ENCODE assay signal across 16 cellular contexts in the genomic region with DNA sequence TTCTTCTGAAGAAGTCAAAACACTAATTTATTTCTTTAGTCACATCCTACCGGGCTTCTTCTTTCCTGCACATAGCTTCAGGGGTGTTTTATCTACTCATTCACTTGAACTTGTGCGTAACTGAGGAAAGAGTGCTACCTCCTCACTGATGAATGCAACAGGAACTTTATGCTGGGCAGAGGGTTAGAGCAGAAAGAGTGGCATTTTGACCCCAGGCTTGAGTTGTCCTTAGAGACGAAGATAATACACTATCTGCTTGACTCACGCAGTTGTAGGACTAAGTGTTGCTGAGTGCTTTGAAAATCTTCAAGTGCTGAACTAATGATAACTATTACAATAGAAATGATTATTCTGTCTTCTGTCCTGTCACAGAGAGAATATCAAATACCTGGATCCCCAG.
A peak's percentile ranks its signal among the peaks of the same experiment; 100 is the strongest.
DNase-seq lines count a peak whose midpoint lies in the region; ATAC-seq and TF ChIP-seq lines count a peak whose summit lies in the region.
"Had no signal": no experiment of that assay in that cellular context is flagged by ENCODE, and none has a peak within 500 bp of the region (broad histone marks: within the 10 kb centered on the region; RNA-seq: fewer than 3 reads in every experiment).

No MANE protein-coding gene starts in this region.

- DNase-seq in right atrium auricular region (ENCODE audit: low spot score), result peak; percentile 32
- DNase-seq in Right ventricle myocardium inferior (ENCODE audit: missing footprints), result no peak
- no peak for DNase-seq in HuH-7 (ENCODE audit: low spot score)
- DNase-seq: AML-193; Caco-2; Calu3; CD4-positive, alpha-beta T cell; CD8-positive, alpha-beta T cell; DMS79 treated with DMSO at 0.1 percent for 48 hours; GF-D8 had no signal

- H3K79me2 ChIP-seq in parathyroid adenoma, result no peaks in the 10 kb centered on the region

- no peaks in the 10 kb centered on the region for H3K36me3 ChIP-seq in right atrium auricular region
- no peaks in the 10 kb centered on the region for H3K36me3 ChIP-seq in parathyroid adenoma (ENCODE audit: control insufficient read depth, insufficient read depth, low read length)
- H3K36me3 ChIP-seq: BLaER1 treated with 17β-estradiol and CSF1 and Interleukin-3, amounts not matched to agents 10 nM and 100 nM had no signal

- H3K9ac ChIP-seq in parathyroid adenoma, result no peak overlapping the region
- H3K9ac ChIP-seq: BLaER1 treated with 17β-estradiol and CSF1 and Interleukin-3, amounts not matched to agents 10 nM and 100 nM had no signal

- ATAC-seq in Right ventricle myocardium inferior, result no peak
- ATAC-seq in GM19463 (IDR thresholded peaks at IDR 0.05; ENCODE audit: unreplicated experiment), result no peak
- ATAC-seq: A549; CD8-positive, alpha-beta T cell had no signal

- no peak overlapping the region for H3K4me3 ChIP-seq in right atrium auricular region
- no peak overlapping the region for H3K4me3 ChIP-seq in parathyroid adenoma (ENCODE audit: low read depth, low read length)
- H3K4me3 ChIP-seq: A549; BLaER1 treated with 17β-estradiol and CSF1 and Interleukin-3, amounts not matched to agents 10 nM and 100 nM had no signal

- no peak overlapping the region for H3K27ac ChIP-seq in right atrium auricular region
- no peak overlapping the region for H3K27ac ChIP-seq in parathyroid adenoma
- H3K27ac ChIP-seq: 22Rv1; A549; BLaER1 treated with 17β-estradiol and CSF1 and Interleukin-3, amounts not matched to agents 10 nM and 100 nM; C4-2B had no signal

- intact Hi-C loops in Right ventricle myocardium inferior (cut with DNase I), result no loop called here

- H3K4me1 ChIP-seq in right atrium auricular region, result no peaks in the 10 kb centered on the region
- H3K4me1 ChIP-seq in parathyroid adenoma, result peaks cover 15% of the 10 kb centered on the region
- H3K4me1 ChIP-seq: A549; BLaER1 treated with 17β-estradiol and CSF1 and Interleukin-3, amounts not matched to agents 10 nM and 100 nM had no signal

- TF ChIP-seq CTCF in right atrium auricular region (IDR thresholded peaks at IDR 0.05), result no peak
- TF ChIP-seq CTCF in parathyroid adenoma (IDR thresholded peaks at IDR 0.05), result no peak

- peak overlapping the region; percentile 43 for H2AFZ ChIP-seq in parathyroid adenoma

- H3K27me3 ChIP-seq in right atrium auricular region (no peaks in the 10 kb centered on the region), parathyroid adenoma (ENCODE audit: control insufficient read depth, insufficient read depth, low read length) (no peaks in the 10 kb centered on the region)
- H3K27me3 ChIP-seq: BLaER1 treated with 17β-estradiol and CSF1 and Interleukin-3, amounts not matched to agents 10 nM and 100 nM had no signal

- H3K9me3 ChIP-seq in right atrium auricular region, result no peaks in the 10 kb centered on the region
- H3K9me3 ChIP-seq in parathyroid adenoma (ENCODE audit: control insufficient read depth, low read length), result no peaks in the 10 kb centered on the region
- H3K9me3 ChIP-seq: A549; BLaER1 treated with 17β-estradiol and CSF1 and Interleukin-3, amounts not matched to agents 10 nM and 100 nM; Caco-2 had no signal

- H3K4me2 ChIP-seq in parathyroid adenoma (ENCODE audit: low read length), result no peak overlapping the region
- H3K4me2 ChIP-seq: A549; BLaER1 treated with 17β-estradiol and CSF1 and Interleukin-3, amounts not matched to agents 10 nM and 100 nM had no signal
